In genomic region chr16:78428193-78428592, GRCh38 we compare ENCODE assay signal across 1 cellular context.
TF ChIP-seq lines count a peak whose summit lies in the region.

No MANE protein-coding gene starts in this region.

TF ChIP-seq in K562, 482 proteins besides CTCF, POLR2A, EP300 and RAD21 (continued from another document):
- TF ChIP-seq MYNN (IDR thresholded peaks at IDR 0.05) (0 out of 2 replicates have a peak, but pooled peaks have one; percentile 26), MYNN (CRISPR knock-in tag; IDR thresholded peaks at IDR 0.05) (no peak), MCM5 (IDR thresholded peaks at IDR 0.05; ENCODE audit: low read depth) (no peak), CBX3 (IDR thresholded peaks at IDR 0.05; ENCODE audit: borderline replicate concordance in 1 of 2, low read length in 2 of 2) (peak in 1 of 2 experiments; percentile 71; a peak in 2 of 3 replicates), TAF1 (IDR thresholded peaks at IDR 0.05; ENCODE audit: control insufficient read depth, extremely low read depth, insufficient read depth, low read length, severe bottlenecking) (no peak), UBTF (IDR thresholded peaks at IDR 0.05; ENCODE audit: borderline replicate concordance in 1 of 2, low read depth in 2 of 2, low read length in 2 of 2) (no peak), GABPA (tag; conservative IDR thresholded peaks at IDR 0.05; ENCODE audit: low read depth) (peak; percentile 36; the same call in 1 of the 2 replicates), STAT5A (IDR thresholded peaks at IDR 0.05; ENCODE audit: borderline replicate concordance, low read length) (0 out of 2 replicates have a peak, but pooled peaks have one; percentile 14), TCF3 (CRISPR knock-in tag; IDR thresholded peaks at IDR 0.05) (peak; percentile 84), ZNF592 (IDR thresholded peaks at IDR 0.05) (peak; percentile 55; the same call in 1 of the 2 replicates), ATF1 (CRISPR knock-in tag; IDR thresholded peaks at IDR 0.05) (no peak), ATF1 (tag; IDR thresholded peaks at IDR 0.05) (peak; percentile 16; the same call in 1 of the 2 replicates), MTA2 (IDR thresholded peaks at IDR 0.05; ENCODE audit: low read depth) (peak; percentile 50), TRIM24 (IDR thresholded peaks at IDR 0.05) (peak; percentile 54 to 79; a peak in 2 of 4 replicates), ZC3H11A (IDR thresholded peaks at IDR 0.05; ENCODE audit: low read depth, low read length) (no peak), NONO (IDR thresholded peaks at IDR 0.05; ENCODE audit: low read depth in 2 of 2, low read length in 1 of 2) (0 out of 4 replicates have a peak, but pooled peaks of 1 of the 2 experiments have one; percentile 32), SIN3B (IDR thresholded peaks at IDR 0.05; ENCODE audit: low read depth) (no peak), MTA3 (IDR thresholded peaks at IDR 0.05; ENCODE audit: borderline replicate concordance) (0 out of 2 replicates have a peak, but pooled peaks have one; percentile 33)
